10 cellular contexts compared by ENCODE assay signal in the genomic region with DNA sequence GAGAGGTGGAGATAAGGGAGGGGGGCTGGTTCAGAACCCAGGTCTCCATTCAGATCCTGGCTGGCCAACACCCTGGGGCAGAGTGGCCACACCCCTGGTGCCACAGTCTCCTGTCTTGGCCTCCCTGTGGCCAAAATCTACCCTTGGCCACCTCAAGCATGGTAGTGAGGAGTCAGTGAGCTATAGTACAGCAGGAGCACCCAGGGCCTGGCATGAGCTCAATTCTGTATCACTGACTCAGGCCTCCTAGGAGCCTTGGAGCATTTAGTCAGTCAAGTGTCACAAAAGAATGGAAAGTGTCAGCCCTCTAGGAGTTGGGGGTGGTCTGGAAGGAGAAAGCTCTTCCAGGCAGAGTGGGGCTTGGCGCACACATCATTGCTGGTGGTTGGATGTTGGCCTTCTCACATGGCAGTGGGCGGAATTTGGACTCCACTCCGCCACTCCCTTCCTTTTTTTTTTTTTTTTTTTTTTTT. TPM values are rescaled to one million over a fixed set of nuclear protein-coding genes. Genes with fewer than 3 reads are reported as not detected.
DNase-seq lines count a peak whose midpoint lies in the region; ATAC-seq, FAIRE-seq and TF ChIP-seq lines count a peak whose summit lies in the region.
"Had no signal": no experiment of that assay in that cellular context is flagged by ENCODE, and none has a peak within 500 bp of the region (broad histone marks: within the 10 kb centered on the region; RNA-seq: fewer than 3 reads in every experiment).

No MANE protein-coding gene starts in this region.

- peaks cover 0 to 22% of the 10 kb centered on the region in 2 experiments; a peak in 2 of 4 replicates for H3K79me2 ChIP-seq in H1 (ENCODE audit: control insufficient read depth in 1 of 2, insufficient read depth in 2 of 2, low read length in 2 of 2)

- TF ChIP-seq RAD21 in H1 (IDR thresholded peaks at IDR 0.05 in 1 of 2, conservative IDR thresholded peaks at IDR 0.05 in 1 of 2; ENCODE audit: low read depth in 2 of 2, low read length in 2 of 2) = no peak

- peak; percentile 37 for ATAC-seq in activated CD4-positive, alpha-beta T cell treated with anti-CD3 and anti-CD28 coated beads for 36 hours
- ATAC-seq in stimulated activated memory B cell treated with anti-CD40 and anti-IgM and Interleukin-4, amounts not matched to agents 10 μg/mL and 1 μg/mL and 100 μg/mL, for 72 hours = no peak
- ATAC-seq in GM21825 (IDR thresholded peaks at IDR 0.05; ENCODE audit: unreplicated experiment) = no peak
- ATAC-seq in GM18907 (IDR thresholded peaks at IDR 0.05; ENCODE audit: unreplicated experiment) = no peak

- H3K79me1 ChIP-seq in H1 (ENCODE audit: low read depth, low read length) = peaks cover 9% of the 10 kb centered on the region

- no peak overlapping the region for H2BK12ac ChIP-seq in H1 (ENCODE audit: low read depth, low read length)

- no peak overlapping the region for H3K23ac ChIP-seq in H1 (ENCODE audit: insufficient read length)

- H3K4me1 Mint-ChIP-seq in activated CD4-positive, alpha-beta T cell treated with anti-CD3 and anti-CD28 coated beads for 36 hours = peaks cover 78% of the 10 kb centered on the region
- peaks cover 84% of the 10 kb centered on the region for H3K4me1 Mint-ChIP-seq in stimulated activated memory B cell treated with anti-CD40 and anti-IgM and Interleukin-4, amounts not matched to agents 10 μg/mL and 1 μg/mL and 100 μg/mL, for 72 hours

- no peak overlapping the region for H3K27ac ChIP-seq in H1 (ENCODE audit: low read depth, low read length)

- no peaks in the 10 kb centered on the region for H3K9me3 Mint-ChIP-seq in activated CD4-positive, alpha-beta T cell treated with anti-CD3 and anti-CD28 coated beads for 36 hours (ENCODE audit: low read depth)
- H3K9me3 Mint-ChIP-seq in stimulated activated memory B cell treated with anti-CD40 and anti-IgM and Interleukin-4, amounts not matched to agents 10 μg/mL and 1 μg/mL and 100 μg/mL, for 72 hours = no peaks in the 10 kb centered on the region

- no peak overlapping the region for H3K4me3 ChIP-seq in H1 (ENCODE audit: extremely low read depth in 1 of 4, insufficient read depth in 2 of 4, low read depth in 3 of 4, low read length in 4 of 4)

- H3K27me3 ChIP-seq in H1 (replicated peaks in 1 of 4; ENCODE audit: control insufficient read depth in 3 of 4, extremely low read depth in 1 of 4, insufficient read depth in 3 of 4, low read length in 3 of 4) = no peaks in the 10 kb centered on the region

- H3K18ac ChIP-seq in H1 (ENCODE audit: extremely low read depth, low read length) = no peak overlapping the region

- no peaks in the 10 kb centered on the region for H3K27me3 Mint-ChIP-seq in activated CD4-positive, alpha-beta T cell treated with anti-CD3 and anti-CD28 coated beads for 36 hours
- no peaks in the 10 kb centered on the region for H3K27me3 Mint-ChIP-seq in stimulated activated memory B cell treated with anti-CD40 and anti-IgM and Interleukin-4, amounts not matched to agents 10 μg/mL and 1 μg/mL and 100 μg/mL, for 72 hours

- H4K5ac ChIP-seq in H1 (ENCODE audit: insufficient read length, low read depth, low read length) = no peak overlapping the region

- TF ChIP-seq EP300 in H1 (IDR thresholded peaks at IDR 0.05; ENCODE audit: borderline replicate concordance in 1 of 2, low read depth in 2 of 2, low read length in 2 of 2) = no peak

- no peak overlapping the region for H2AFZ ChIP-seq in H1 (ENCODE audit: low read length)

- peak overlapping the region; percentile 85 for H3K27ac Mint-ChIP-seq in activated CD4-positive, alpha-beta T cell treated with anti-CD3 and anti-CD28 coated beads for 36 hours
- H3K27ac Mint-ChIP-seq in stimulated activated memory B cell treated with anti-CD40 and anti-IgM and Interleukin-4, amounts not matched to agents 10 μg/mL and 1 μg/mL and 100 μg/mL, for 72 hours = peak overlapping the region; percentile 89

- TF ChIP-seq POLR2A in H1 (IDR thresholded peaks at IDR 0.05; ENCODE audit: control extremely low read depth in 1 of 2, low read depth in 2 of 2, low read length in 2 of 2) = peak; percentile 49 to 70

- H3K4ac ChIP-seq in H1 (replicated peaks; ENCODE audit: insufficient read length, low read depth, low read length) = no peak overlapping the region

- H2BK15ac ChIP-seq in H1 (ENCODE audit: low read length) = no peak overlapping the region

- H3K4me2 ChIP-seq in H1 (ENCODE audit: insufficient read depth in 1 of 2, low read depth in 2 of 2, low read length in 2 of 2) = no peak overlapping the region

- no peak overlapping the region for H3K14ac ChIP-seq in H1 (ENCODE audit: insufficient read length)

- H2AK5ac ChIP-seq in H1 (ENCODE audit: low read depth, low read length) = no peak overlapping the region

- intact Hi-C loops in activated CD4-positive, alpha-beta T cell treated with anti-CD3 and anti-CD28 coated beads for 36 hours (cut with DNase I, micrococcal nuclease) = loop anchor here in 1 of 2 experiments (5.0 kb wide), 1 partner anchor 252 kb away; no protein-coding TSS in a partner anchor

- H3K4me1 ChIP-seq in H1 (replicated peaks in 1 of 4; ENCODE audit: control insufficient read depth in 3 of 4, insufficient read depth in 4 of 4, low read length in 3 of 4) = peaks cover 0 to 2% (median under 1%) of the 10 kb centered on the region in 4 experiments; a peak in 3 of 7 replicates

- H4K20me1 ChIP-seq in H1 (replicated peaks in 1 of 2; ENCODE audit: control insufficient read depth in 1 of 2, insufficient read depth in 2 of 2, low read length in 2 of 2) = peaks cover 28 to 36% of the 10 kb centered on the region in 2 experiments

- H3K56ac ChIP-seq in H1 (replicated peaks; ENCODE audit: insufficient read length, low read depth, low read length) = no peak overlapping the region

- CTCF ChIA-PET in activated CD4-positive, alpha-beta T cell treated with anti-CD3 and anti-CD28 coated beads for 36 hours (lab: Charles Lee) = interaction anchor here (0.6 to 6.1 kb wide), 6 partner anchors 15 to 188 kb away, joined by 3 to 62 read pairs (median 6); partner anchors contain the start of gene ARHGEF1
- CTCF ChIA-PET in H1 (lab: Charles Lee; ENCODE audit: partially characterized antibody) = interaction anchor here (1.5 to 5.0 kb wide), 3 partner anchors 8 to 87 kb away, joined by 3 to 33 read pairs (median 4); partner anchors contain the start of gene RABAC1

- no peak for FAIRE-seq in H1 (lab: Jason Lieb, UNC)

- no peaks in the 10 kb centered on the region for H3K9me3 ChIP-seq in H1 (ENCODE audit: insufficient read depth in 2 of 2, low read depth in 1 of 2, low read length in 1 of 2)

- peak; percentile 65 for DNase-seq in activated CD4-positive, alpha-beta T cell treated with anti-CD3 and anti-CD28 coated beads for 36 hours
- no peak for DNase-seq in activated CD4-positive, alpha-beta T cell treated with anti-CD3 and anti-CD28 coated beads, Interleukin-2, amount 50 U/mL, for 4 hours
- DNase-seq in RKO (ENCODE audit: low spot score) (peak; percentile 82), H1 (ENCODE audit: low read depth in 1 of 2, low spot score in 2 of 2) (no peak), NCI-H146 (lab: John Stamatoyannopoulos, UW) (no peak)
- DNase-seq: stimulated activated CD4-positive, alpha-beta T cell treated with anti-CD3 and anti-CD28 coated beads, Interleukin-4, amount 100 ng/mL, for 4 hours had no signal

- H3K4me3 Mint-ChIP-seq in activated CD4-positive, alpha-beta T cell treated with anti-CD3 and anti-CD28 coated beads for 36 hours = no peak overlapping the region
- peak overlapping the region; percentile 21 for H3K4me3 Mint-ChIP-seq in stimulated activated memory B cell treated with anti-CD40 and anti-IgM and Interleukin-4, amounts not matched to agents 10 μg/mL and 1 μg/mL and 100 μg/mL, for 72 hours

- no peak overlapping the region for H2BK120ac ChIP-seq in H1 (replicated peaks; ENCODE audit: low read depth, low read length)

- H2BK5ac ChIP-seq in H1 (ENCODE audit: low read depth, low read length) = no peak overlapping the region

- TF ChIP-seq CTCF in H1 (IDR thresholded peaks at IDR 0.05; ENCODE audit: control extremely low read depth in 1 of 3, insufficient read depth in 1 of 3, low read depth in 1 of 3, low read length in 3 of 3) = no peak

- H3K36me3 ChIP-seq in H1 (ENCODE audit: control insufficient read depth in 2 of 4, insufficient read depth in 4 of 4, low read length in 3 of 4) = peaks cover 28 to 61% (median 51%) of the 10 kb centered on the region in 4 experiments

- no peaks in the 10 kb centered on the region for H3K23me2 ChIP-seq in H1 (ENCODE audit: low read depth, low read length)

- 84% methylated on average over 3 of the region's 3 CpGs; no CpG with 5 or more reads in 1 of the 2 experiments for WGBS in H1 (ENCODE audit: extremely low coverage in 1 of 2, insufficient coverage in 1 of 2, insufficient read length in 1 of 2, insufficient replicate concordance in 2 of 2, low coverage in 1 of 2, low lambda C conversion rate in 2 of 2, missing lambda C conversion rate in 1 of 2), 2 experiments

- no peak overlapping the region for H4K8ac ChIP-seq in H1 (ENCODE audit: extremely low read depth, insufficient read depth, low read length)

- no peak overlapping the region for H4K91ac ChIP-seq in H1 (replicated peaks; ENCODE audit: insufficient read length, low read length)

- no peak overlapping the region for H3K9ac ChIP-seq in H1 (replicated peaks in 1 of 4; ENCODE audit: extremely low read depth in 1 of 4, low read depth in 3 of 4, low read length in 3 of 4)

- POLR2A ChIA-PET in activated CD4-positive, alpha-beta T cell treated with anti-CD3 and anti-CD28 coated beads for 36 hours (lab: Charles Lee) = interaction anchor here (0.6 to 2.6 kb wide), 7 partner anchors 8 to 1657 kb away, joined by 3 to 40 read pairs (median 4); partner anchors contain the start of gene RPS19
- POLR2A ChIA-PET in H1 (lab: Charles Lee; ENCODE audit: partially characterized antibody) = interaction anchor here (0.6 to 13.9 kb wide), 17 partner anchors 5 to 87 kb away, joined by 3 to 298 read pairs (median 6); partner anchors contain the start of genes ARHGEF1, ERFL, RABAC1 and RPS19

- H3K36me3 Mint-ChIP-seq in activated CD4-positive, alpha-beta T cell treated with anti-CD3 and anti-CD28 coated beads for 36 hours (ENCODE audit: low read depth) = peaks cover 54% of the 10 kb centered on the region
- peaks cover 44% of the 10 kb centered on the region for H3K36me3 Mint-ChIP-seq in stimulated activated memory B cell treated with anti-CD40 and anti-IgM and Interleukin-4, amounts not matched to agents 10 μg/mL and 1 μg/mL and 100 μg/mL, for 72 hours

- no peak overlapping the region for H2BK20ac ChIP-seq in H1 (ENCODE audit: low read length)

RNA-seq across cellular contexts. Expression of gene CD79A, which starts 6.6 kb away (rescaled TPM):
- 1 to 10 TPM; 4.0 to 4.1 TPM for total RNA-seq in activated CD4-positive, alpha-beta T cell treated with anti-CD3 and anti-CD28 coated beads for 36 hours
- 0.54 TPM in 1 of 2 replicates, not detected in the other for total RNA-seq in H1 (2021; fragmentation: NEBNext Ultra II Directional; extraction: Animal tissue kit (Norgen Biotek cat#: 25700))
- 0.77 and 0.83 TPM in 2 replicates for polyA plus RNA-seq in H1 (2011; rRNA removed)
- polyA plus RNA-seq in H1 (2011; cell fraction: cytosol; rRNA removed) = 0.49 TPM
- 0.91 TPM for polyA plus RNA-seq in H1 (2011; cell fraction: nucleus; rRNA removed)
- polyA plus RNA-seq in H1 (2012, experiment 1 of 2) = 0.28 to 1.0 TPM (median 0.52 TPM) in 3 of 4 replicates, not detected in the other
- polyA plus RNA-seq in H1 (2012, experiment 2 of 2) = 0.55 TPM
- polyA plus RNA-seq in H1 (2013, experiment 1 of 2) = 0.59 TPM
- polyA plus RNA-seq in H1 (2013, experiment 2 of 2) = 0.68 TPM
- not detected in 2 replicates for polyA minus RNA-seq in H1 (2011; rRNA and poly(A)+ RNA removed)
- polyA minus RNA-seq in H1 (2011; cell fraction: cytosol; rRNA and poly(A)+ RNA removed) = not detected
- polyA minus RNA-seq in H1 (2011; cell fraction: nucleus; rRNA and poly(A)+ RNA removed) = not detected

RNA-seq across cellular contexts. Expression of gene RPS19, which starts 10.4 kb away (rescaled TPM):
- 1,000 to 10,000 TPM; 2,342 to 3,204 TPM for total RNA-seq in activated CD4-positive, alpha-beta T cell treated with anti-CD3 and anti-CD28 coated beads for 36 hours
- total RNA-seq in H1 (2021; fragmentation: NEBNext Ultra II Directional; extraction: Animal tissue kit (Norgen Biotek cat#: 25700)) = 2,817 and 2,831 TPM in 2 replicates
- 5,751 and 9,112 TPM in 2 replicates for polyA plus RNA-seq in H1 (2011; rRNA removed)
- 5,170 TPM for polyA plus RNA-seq in H1 (2011; cell fraction: cytosol; rRNA removed)
- polyA plus RNA-seq in H1 (2011; cell fraction: nucleus; rRNA removed) = 1,732 TPM
- 3,684 to 5,048 TPM (median 4,659 TPM) in 4 replicates for polyA plus RNA-seq in H1 (2012, experiment 1 of 2)
- polyA plus RNA-seq in H1 (2012, experiment 2 of 2) = 6,526 TPM
- 3,247 TPM for polyA plus RNA-seq in H1 (2013, experiment 1 of 2)
- polyA plus RNA-seq in H1 (2013, experiment 2 of 2) = 3,131 TPM
- 334 and 573 TPM in 2 replicates for polyA minus RNA-seq in H1 (2011; rRNA and poly(A)+ RNA removed)
- 1,472 TPM for polyA minus RNA-seq in H1 (2011; cell fraction: cytosol; rRNA and poly(A)+ RNA removed)
- 675 TPM for polyA minus RNA-seq in H1 (2011; cell fraction: nucleus; rRNA and poly(A)+ RNA removed)

RNA-seq across cellular contexts. Expression of gene ARHGEF1, which starts 12.5 kb away (rescaled TPM):
- 100 to 1,000 TPM; 231 to 276 TPM for total RNA-seq in activated CD4-positive, alpha-beta T cell treated with anti-CD3 and anti-CD28 coated beads for 36 hours
- 49.0 and 54.6 TPM in 2 replicates for total RNA-seq in H1 (2021; fragmentation: NEBNext Ultra II Directional; extraction: Animal tissue kit (Norgen Biotek cat#: 25700))
- 23.0 and 41.1 TPM in 2 replicates for polyA plus RNA-seq in H1 (2011; rRNA removed)
- polyA plus RNA-seq in H1 (2011; cell fraction: cytosol; rRNA removed) = 35.9 TPM
- polyA plus RNA-seq in H1 (2011; cell fraction: nucleus; rRNA removed) = 95.3 TPM
- polyA plus RNA-seq in H1 (2012, experiment 1 of 2) = 38.4 to 51.0 TPM (median 48.8 TPM) in 4 replicates
- 35.5 TPM for polyA plus RNA-seq in H1 (2012, experiment 2 of 2)
- polyA plus RNA-seq in H1 (2013, experiment 1 of 2) = 49.6 TPM
- polyA plus RNA-seq in H1 (2013, experiment 2 of 2) = 44.9 TPM
- 9.4 and 11.0 TPM in 2 replicates for polyA minus RNA-seq in H1 (2011; rRNA and poly(A)+ RNA removed)
- polyA minus RNA-seq in H1 (2011; cell fraction: cytosol; rRNA and poly(A)+ RNA removed) = 25.5 TPM
- 34.6 TPM for polyA minus RNA-seq in H1 (2011; cell fraction: nucleus; rRNA and poly(A)+ RNA removed)

RNA-seq across cellular contexts. Expression of gene DMRTC2, which starts 25.6 kb away (rescaled TPM):
- total RNA-seq in activated CD4-positive, alpha-beta T cell treated with anti-CD3 and anti-CD28 coated beads for 36 hours = not detected
- total RNA-seq in H1 (2021; fragmentation: NEBNext Ultra II Directional; extraction: Animal tissue kit (Norgen Biotek cat#: 25700)) = not detected in 2 replicates
- not detected in 2 replicates for polyA plus RNA-seq in H1 (2011; rRNA removed)
- polyA plus RNA-seq in H1 (2011; cell fraction: cytosol; rRNA removed) = not detected
- polyA plus RNA-seq in H1 (2011; cell fraction: nucleus; rRNA removed) = not detected
- polyA plus RNA-seq in H1 (2012, experiment 1 of 2) = not detected in 4 replicates
- polyA plus RNA-seq in H1 (2012, experiment 2 of 2) = not detected
- polyA plus RNA-seq in H1 (2013, experiment 1 of 2) = 0.04 TPM
- not detected for polyA plus RNA-seq in H1 (2013, experiment 2 of 2)
- polyA minus RNA-seq in H1 (2011; rRNA and poly(A)+ RNA removed) = not detected in 2 replicates
- polyA minus RNA-seq in H1 (2011; cell fraction: cytosol; rRNA and poly(A)+ RNA removed) = not detected
- not detected for polyA minus RNA-seq in H1 (2011; cell fraction: nucleus; rRNA and poly(A)+ RNA removed)
- polyA plus RNA-seq: BJ had no signal

RNA-seq across cellular contexts. Expression of gene LYPD4, which starts 26.0 kb away (rescaled TPM):
- total RNA-seq in activated CD4-positive, alpha-beta T cell treated with anti-CD3 and anti-CD28 coated beads for 36 hours = not detected
- total RNA-seq in H1 (2021; fragmentation: NEBNext Ultra II Directional; extraction: Animal tissue kit (Norgen Biotek cat#: 25700)) = not detected in 2 replicates
- 0.06 TPM in 1 of 2 replicates, not detected in the other for polyA plus RNA-seq in H1 (2011; rRNA removed)
- not detected for polyA plus RNA-seq in H1 (2011; cell fraction: cytosol; rRNA removed)
- polyA plus RNA-seq in H1 (2011; cell fraction: nucleus; rRNA removed) = not detected
- not detected in 4 replicates for polyA plus RNA-seq in H1 (2012, experiment 1 of 2)
- not detected for polyA plus RNA-seq in H1 (2012, experiment 2 of 2)
- not detected for polyA plus RNA-seq in H1 (2013, experiment 1 of 2)
- polyA plus RNA-seq in H1 (2013, experiment 2 of 2) = not detected
- not detected in 2 replicates for polyA minus RNA-seq in H1 (2011; rRNA and poly(A)+ RNA removed)
- polyA minus RNA-seq in H1 (2011; cell fraction: cytosol; rRNA and poly(A)+ RNA removed) = not detected
- not detected for polyA minus RNA-seq in H1 (2011; cell fraction: nucleus; rRNA and poly(A)+ RNA removed)
- polyA plus RNA-seq: BJ had no signal

Comparison
In these comparisons a context has a peak if more than half of its experiments do, and no peak if none do; other contexts are left out.
1. DNase-seq: peak in activated CD4-positive, alpha-beta T cell treated with anti-CD3 and anti-CD28 coated beads for 36 hours (single experiment) and RKO (single experiment); none in activated CD4-positive, alpha-beta T cell treated with anti-CD3 and anti-CD28 coated beads, Interleukin-2, amount 50 U/mL, for 4 hours (0 of 2), H1 (0 of 2) and NCI-H146 (single experiment).